Comparison of ENCODE assay signal across 19 cellular contexts in the genomic region with DNA sequence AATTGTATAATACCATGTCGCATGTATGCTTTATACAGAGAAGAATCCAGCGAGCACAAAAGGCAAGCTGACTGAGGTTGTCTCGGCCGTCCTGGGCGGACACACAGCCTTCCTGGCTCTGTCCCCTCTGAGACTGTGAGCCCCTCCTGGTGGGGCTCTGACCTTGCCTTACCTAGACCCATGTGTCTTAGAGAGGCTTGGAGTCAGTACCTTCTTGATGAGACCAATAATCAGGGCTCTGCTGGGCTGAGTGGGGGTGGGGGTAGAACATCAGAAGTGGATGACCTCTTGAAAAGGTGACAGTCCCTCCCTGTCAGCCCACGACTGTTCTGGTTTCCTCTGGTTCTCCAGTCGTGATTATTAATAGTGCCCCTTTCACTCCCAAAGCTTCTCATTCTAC. TPM values are rescaled to one million over a fixed set of nuclear protein-coding genes. Genes with fewer than 3 reads are reported as not detected.
"Had no signal": no experiment of that assay in that cellular context is flagged by ENCODE, and none has a peak within 500 bp of the region (broad histone marks: within the 10 kb centered on the region; RNA-seq: fewer than 3 reads in every experiment).

No MANE protein-coding gene starts in this region.

- H3K4me3 ChIP-seq: colonic mucosa, heart right ventricle, pancreas, psoas muscle, right lobe of liver, tibial artery, upper lobe of left lung had no signal

- H3K9me3 Mint-ChIP-seq: endodermal cell; stimulated activated naive B cell treated with anti-CD40 and anti-IgM and Interleukin-4, amounts not matched to agents 10 μg/mL and 1 μg/mL and 100 μg/mL, for 72 hours had no signal

- H3K4me1 Mint-ChIP-seq: endodermal cell; naive thymus-derived CD4-positive, alpha-beta T cell; stimulated activated naive B cell treated with anti-CD40 and anti-IgM and Interleukin-4, amounts not matched to agents 10 μg/mL and 1 μg/mL and 100 μg/mL, for 72 hours had no signal

- H3K27ac ChIP-seq: colonic mucosa, heart right ventricle, pancreas, psoas muscle, right lobe of liver, tibial artery, upper lobe of left lung had no signal

- DNase-seq: cerebellar nuclear complex; colonic mucosa; dermis blood vessel endothelial cell; endodermal cell; heart right ventricle; hypothalamus; kidney glomerular epithelial cell; naive thymus-derived CD4-positive, alpha-beta T cell; occipital lobe; pancreas; psoas muscle; retina; stimulated activated CD4-positive, alpha-beta T cell treated with anti-CD3 and anti-CD28 coated beads, Interleukin-1b, Interleukin-23, amount 100 ng/mL, for 48 hours; stimulated activated CD4-positive, alpha-beta T cell treated with anti-CD3 and anti-CD28 coated beads, Interleukin-4, amount 100 ng/mL, for 24 hours; stimulated activated naive B cell treated with anti-CD40 and anti-IgM and Interleukin-4, amounts not matched to agents 10 μg/mL and 1 μg/mL and 100 μg/mL, for 72 hours; tibial artery; upper lobe of left lung had no signal

- H3K9me3 ChIP-seq: colonic mucosa, pancreas, psoas muscle, right lobe of liver, tibial artery, upper lobe of left lung had no signal

- H3K4me3 Mint-ChIP-seq: endodermal cell; naive thymus-derived CD4-positive, alpha-beta T cell; stimulated activated naive B cell treated with anti-CD40 and anti-IgM and Interleukin-4, amounts not matched to agents 10 μg/mL and 1 μg/mL and 100 μg/mL, for 72 hours had no signal

- H3K27me3 ChIP-seq: colonic mucosa, pancreas, right lobe of liver, tibial artery, upper lobe of left lung had no signal

- H3K27ac Mint-ChIP-seq: endodermal cell; naive thymus-derived CD4-positive, alpha-beta T cell; stimulated activated naive B cell treated with anti-CD40 and anti-IgM and Interleukin-4, amounts not matched to agents 10 μg/mL and 1 μg/mL and 100 μg/mL, for 72 hours had no signal

- ATAC-seq: heart right ventricle; naive thymus-derived CD4-positive, alpha-beta T cell; pancreas; psoas muscle had no signal

- H3K36me3 ChIP-seq: colonic mucosa, heart right ventricle, pancreas, right lobe of liver, tibial artery, upper lobe of left lung had no signal

- H3K36me3 Mint-ChIP-seq: naive thymus-derived CD4-positive, alpha-beta T cell; stimulated activated naive B cell treated with anti-CD40 and anti-IgM and Interleukin-4, amounts not matched to agents 10 μg/mL and 1 μg/mL and 100 μg/mL, for 72 hours had no signal

- H3K4me1 ChIP-seq: colonic mucosa, pancreas, psoas muscle, right lobe of liver, upper lobe of left lung had no signal

RNA-seq across cellular contexts. Expression of gene TWIST2, which starts 31.1 kb away (rescaled TPM):
- total RNA-seq: dermis blood vessel endothelial cell; frontal cortex; naive thymus-derived CD4-positive, alpha-beta T cell had no signal
